In genomic region chr6:26473758-26474438, GRCh38 we compare ENCODE assay signal across 8 cellular contexts. TPM values are rescaled to one million over a fixed set of nuclear protein-coding genes. Genes with fewer than 3 reads are reported as not detected.
DNase-seq lines count a peak whose midpoint lies in the region; ATAC-seq, FAIRE-seq and TF ChIP-seq lines count a peak whose summit lies in the region.

No MANE protein-coding gene starts in this region.

- TF ChIP-seq CTCF in GM13977 (IDR thresholded peaks at IDR 0.05; ENCODE audit: extremely low read depth, insufficient read depth, missing control alignments) (no peak), brain (conservative IDR thresholded peaks at IDR 0.05) (no peak)

- peak overlapping the region; percentile 78 to 92 (median 88) for H3K4me3 Mint-ChIP-seq in brain

- H3K27ac ChIP-seq in iPS-18a (ENCODE audit: low read length), result peak overlapping the region; percentile 44
- peak overlapping the region; percentile 85 for H3K27ac ChIP-seq in skeletal muscle tissue (ENCODE audit: low read depth, low read length)

- H3K27me3 Mint-ChIP-seq in brain, result peaks cover 3% of the 10 kb centered on the region

- in situ Hi-C loops in GM13977 (cut with MboI; ENCODE audit: low pct_unique_long_range_greater_than_20kb, low sequenced_read_pairs, unreplicated experiment), result no loop called here

- H3K27me3 ChIP-seq in iPS-18a (ENCODE audit: control insufficient read depth, insufficient read depth, low read length) (no peaks in the 10 kb centered on the region), skeletal muscle tissue (ENCODE audit: control insufficient read depth in 3 of 3, insufficient read depth in 3 of 3, low read length in 3 of 3) (no peaks in the 10 kb centered on the region)

- DNase-seq in GM13977 (ENCODE audit: low spot score), result peak; percentile 78
- peak; percentile 81 for DNase-seq in NCI-H2029 (lab: John Stamatoyannopoulos, UW)
- DNase-seq in NCI-H187 (lab: John Stamatoyannopoulos, UW), result no peak

- H3K4me3 ChIP-seq in iPS-18a (ENCODE audit: low read length), result peak overlapping the region; percentile 53
- peak overlapping the region; percentile 59 to 94 (median 67) for H3K4me3 ChIP-seq in skeletal muscle tissue (ENCODE audit: low read length in 3 of 3)

- ATAC-seq in HG02870 (IDR thresholded peaks at IDR 0.05; ENCODE audit: unreplicated experiment), result peak; percentile 87

- H3K4me1 ChIP-seq in iPS-18a (ENCODE audit: control insufficient read depth, low read depth, low read length), result peaks cover 25% of the 10 kb centered on the region
- H3K4me1 ChIP-seq in skeletal muscle tissue (ENCODE audit: control insufficient read depth in 3 of 3, insufficient read depth in 3 of 3, low read length in 3 of 3), result peaks cover 0 to 13% (median 3%) of the 10 kb centered on the region in 3 donors

- H3K9ac ChIP-seq in iPS-18a (ENCODE audit: low read length) (peak overlapping the region; percentile 70), skeletal muscle tissue (ENCODE audit: low read depth in 1 of 3, low read length in 3 of 3) (peak overlapping the region; percentile 43 to 88 (median 71))

- H3K36me3 Mint-ChIP-seq in brain, result peaks cover 30% of the 10 kb centered on the region

- FAIRE-seq in TTC549 (lab: Jason Lieb, UNC), result peak; percentile 72

- H3K4me1 Mint-ChIP-seq in brain, result peaks cover 45% of the 10 kb centered on the region

- H3K9me3 Mint-ChIP-seq in brain, result peaks cover 0 to 9% (median 5%) of the 10 kb centered on the region in 5 experiments

- peaks cover 3% of the 10 kb centered on the region for H3K9me3 ChIP-seq in iPS-18a (ENCODE audit: control insufficient read depth, low read depth, low read length)
- peaks cover 0 to 3% (median 0%) of the 10 kb centered on the region in 3 donors for H3K9me3 ChIP-seq in skeletal muscle tissue (ENCODE audit: control insufficient read depth in 3 of 3, low read length in 3 of 3)

- peak overlapping the region; percentile 96 to 100 (median 99) for H3K27ac Mint-ChIP-seq in brain

- H3K36me3 ChIP-seq in iPS-18a (ENCODE audit: control insufficient read depth, low read depth, low read length) (peaks cover 3% of the 10 kb centered on the region), skeletal muscle tissue (ENCODE audit: control insufficient read depth in 3 of 3, insufficient read depth in 3 of 3, low read length in 3 of 3) (peaks cover 3 to 6% (median 5%) of the 10 kb centered on the region in 3 donors)

RNA-seq across cellular contexts. Expression of gene BTN2A1, which starts 16.1 kb away (rescaled TPM):
- polyA plus RNA-seq in brain (ENCODE audit: insufficient read depth, low read depth, low replicate concordance), result 15.6 TPM
- 8.4 TPM for total RNA-seq in skeletal muscle tissue

RNA-seq across cellular contexts. Expression of gene BTN1A1, which starts 26.2 kb away (rescaled TPM):
- polyA plus RNA-seq in brain (ENCODE audit: insufficient read depth, low read depth, low replicate concordance), result 0.36 TPM
- not detected for total RNA-seq in skeletal muscle tissue

RNA-seq across cellular contexts. Expression of gene BTN3A3, which starts 33.6 kb away (rescaled TPM):
- polyA plus RNA-seq in brain (ENCODE audit: insufficient read depth, low read depth, low replicate concordance), result 4.3 TPM
- 20.9 TPM for total RNA-seq in skeletal muscle tissue

Comparison
In these comparisons a context has a peak if more than half of its experiments do, and no peak if none do; other contexts are left out.
1. DNase-seq: peak in GM13977 (single experiment) and NCI-H2029 (single experiment); none in NCI-H187 (0 of 2).